16 cellular contexts compared by ENCODE assay signal in genomic region chr12:46449856-46450255, GRCh38.
A peak's percentile ranks its signal among the peaks of the same experiment; 100 is the strongest.
DNase-seq lines count a peak whose midpoint lies in the region; ATAC-seq and TF ChIP-seq lines count a peak whose summit lies in the region.
"Had no signal": no experiment of that assay in that cellular context is flagged by ENCODE, and none has a peak within 500 bp of the region (broad histone marks: within the 10 kb centered on the region; RNA-seq: fewer than 3 reads in every experiment).

No MANE protein-coding gene starts in this region.

- peaks cover 44% of the 10 kb centered on the region for H3K4me1 Mint-ChIP-seq in chondrocyte (ENCODE audit: low read depth)
- H3K4me1 Mint-ChIP-seq in nephron = peaks cover 57% of the 10 kb centered on the region
- peaks cover 14% of the 10 kb centered on the region for H3K4me1 Mint-ChIP-seq in stimulated activated effector memory CD8-positive, alpha-beta T cell treated with anti-CD3 and anti-CD28 coated beads, Interleukin-12 subunit alpha, Interleukin-12 subunit beta, amount 100 ng/mL, for 72 hours

- WGBS in heart left ventricle, 4 donors = 52 to 73% (median 62%) methylated on average over 2 of the region's 2 CpGs

- peaks cover 0 to 42% (median 32%) of the 10 kb centered on the region in 12 donors for H3K4me1 ChIP-seq in heart left ventricle

- H3K9me3 Mint-ChIP-seq in chondrocyte (ENCODE audit: low read depth) (no peaks in the 10 kb centered on the region), nephron (no peaks in the 10 kb centered on the region)
- H3K9me3 Mint-ChIP-seq in stimulated activated effector memory CD8-positive, alpha-beta T cell treated with anti-CD3 and anti-CD28 coated beads, Interleukin-12 subunit alpha, Interleukin-12 subunit beta, amount 100 ng/mL, for 72 hours = no peaks in the 10 kb centered on the region
- H3K9me3 Mint-ChIP-seq: activated T-helper 2 cell treated with anti-CD3 and anti-CD28 coated beads, Interferon-gamma antibody, Interleukin-2, Interleukin-4, amounts not matched to agents 10 μg/mL and 5 μg/mL and 100 μg/mL, durations not matched to agents 14 hours and 24 hours and 36 hours; IgD-negative memory B cell had no signal

- no peaks in the 10 kb centered on the region for H3K27me3 Mint-ChIP-seq in chondrocyte (ENCODE audit: low read depth)
- H3K27me3 Mint-ChIP-seq in nephron (ENCODE audit: low read depth) = peaks cover 5% of the 10 kb centered on the region
- H3K27me3 Mint-ChIP-seq: IgD-negative memory B cell had no signal

- peak overlapping the region in 11 of 12 donors; percentile 22 to 50 (median 37) for H3K27ac ChIP-seq in heart left ventricle
- H3K27ac ChIP-seq: HL-60, lower lobe of right lung had no signal

- peak overlapping the region; percentile 46 for H3K27ac Mint-ChIP-seq in chondrocyte (ENCODE audit: unreplicated experiment)
- peak overlapping the region; percentile 32 to 82 (median 69) for H3K27ac Mint-ChIP-seq in nephron
- H3K27ac Mint-ChIP-seq in stimulated activated effector memory CD8-positive, alpha-beta T cell treated with anti-CD3 and anti-CD28 coated beads, Interleukin-12 subunit alpha, Interleukin-12 subunit beta, amount 100 ng/mL, for 72 hours = no peak overlapping the region
- H3K27ac Mint-ChIP-seq: activated T-helper 2 cell treated with anti-CD3 and anti-CD28 coated beads, Interferon-gamma antibody, Interleukin-2, Interleukin-4, amounts not matched to agents 10 μg/mL and 5 μg/mL and 100 μg/mL, durations not matched to agents 14 hours and 24 hours and 36 hours had no signal

- ATAC-seq in heart left ventricle (no peak), left ventricle myocardium superior (no peak), GM19455 (IDR thresholded peaks at IDR 0.05; ENCODE audit: unreplicated experiment) (no peak)
- no peak for ATAC-seq in stimulated activated effector memory CD8-positive, alpha-beta T cell treated with anti-CD3 and anti-CD28 coated beads, Interleukin-12 subunit alpha, Interleukin-12 subunit beta, amount 100 ng/mL, for 72 hours
- ATAC-seq: PC-3 had no signal

- no peak for TF ChIP-seq POLR2A in heart left ventricle (IDR thresholded peaks at IDR 0.05)

- H3K36me3 Mint-ChIP-seq in chondrocyte (ENCODE audit: low read depth) (no peaks in the 10 kb centered on the region), nephron (ENCODE audit: low read depth) (no peaks in the 10 kb centered on the region)
- H3K36me3 Mint-ChIP-seq in stimulated activated effector memory CD8-positive, alpha-beta T cell treated with anti-CD3 and anti-CD28 coated beads, Interleukin-12 subunit alpha, Interleukin-12 subunit beta, amount 100 ng/mL, for 72 hours = no peaks in the 10 kb centered on the region

- H3K9me3 ChIP-seq in heart left ventricle = no peaks in the 10 kb centered on the region
- H3K9me3 ChIP-seq: lower lobe of right lung had no signal

- H3K27me3 ChIP-seq in heart left ventricle = no peaks in the 10 kb centered on the region

- TF ChIP-seq CTCF in heart left ventricle (IDR thresholded peaks at IDR 0.05) (no peak), chondrocyte (IDR thresholded peaks at IDR 0.05) (no peak), nephron (IDR thresholded peaks at IDR 0.05; ENCODE audit: unreplicated experiment in 3 of 3) (no peak)

- intact Hi-C loops in heart left ventricle (cut with DNase I) = no loop called here
- intact Hi-C loops in left ventricle myocardium superior (cut with micrococcal nuclease) = no loop called here

- no peak for DNase-seq in heart left ventricle
- DNase-seq in left ventricle myocardium superior = no peak
- DNase-seq in chondrocyte (ENCODE audit: low spot score) = no peak
- no peak for DNase-seq in ecto neural progenitor cell (ENCODE audit: low spot score)
- DNase-seq in SHP77 (lab: John Stamatoyannopoulos, UW) = no peak
- no peak for DNase-seq in stimulated activated effector memory CD8-positive, alpha-beta T cell treated with anti-CD3 and anti-CD28 coated beads, Interleukin-12 subunit alpha, Interleukin-12 subunit beta, amount 100 ng/mL, for 72 hours (ENCODE audit: low spot score in 2 of 2)
- DNase-seq: amniotic stem cell; CD4-positive, alpha-beta memory T cell; NCI-H1694 had no signal

- H3K4me3 ChIP-seq in heart left ventricle = no peak overlapping the region
- H3K4me3 ChIP-seq: lower lobe of right lung had no signal

- no peaks in the 10 kb centered on the region for H3K36me3 ChIP-seq in heart left ventricle
- H3K36me3 ChIP-seq: lower lobe of right lung had no signal

- H3K4me3 Mint-ChIP-seq in chondrocyte (ENCODE audit: unreplicated experiment) = no peak overlapping the region
- H3K4me3 Mint-ChIP-seq in nephron = no peak overlapping the region
- H3K4me3 Mint-ChIP-seq in stimulated activated effector memory CD8-positive, alpha-beta T cell treated with anti-CD3 and anti-CD28 coated beads, Interleukin-12 subunit alpha, Interleukin-12 subunit beta, amount 100 ng/mL, for 72 hours = no peak overlapping the region
- H3K4me3 Mint-ChIP-seq: IgD-negative memory B cell had no signal
